Comparison of ENCODE assay signal across 21 cellular contexts in genomic region chr21:37594472-37594951, GRCh38.
"Had no signal": no experiment of that assay in that cellular context is flagged by ENCODE, and none has a peak within 500 bp of the region (broad histone marks: within the 10 kb centered on the region; RNA-seq: fewer than 3 reads in every experiment).

No MANE protein-coding gene starts in this region.

- H3K36me3 Mint-ChIP-seq: naive thymus-derived CD4-positive, alpha-beta T cell; type B pancreatic cell had no signal

- DNase-seq: colonic mucosa; dermis blood vessel endothelial cell; erythroblast; foreskin melanocyte; kidney glomerular epithelial cell; left lung; mesenchymal stem cell; naive thymus-derived CD4-positive, alpha-beta T cell; nephron progenitor cell; posterior cingulate gyrus; small intestine; stimulated activated CD4-positive, alpha-beta T cell treated with anti-CD3 and anti-CD28 coated beads, Interleukin-12 subunit alpha, Interleukin-12 subunit beta, amount 100 ng/mL, for 4 hours; stimulated activated CD4-positive, alpha-beta T cell treated with anti-CD3 and anti-CD28 coated beads, Interleukin-2, amount 100 ng/mL, for 48 hours; stimulated activated naive CD4-positive, alpha-beta T cell treated with Interleukin-2 at 50 U/mL for 16 hours; uterus had no signal

- H3K36me3 ChIP-seq: colonic mucosa, left lung, neutrophil, uterus had no signal

- H3K27me3 ChIP-seq: colonic mucosa, hepatocyte, left lung, neutrophil, uterus had no signal

- FAIRE-seq: endothelial cell of umbilical vein, islet of Langerhans, small intestine had no signal

- H3K4me2 ChIP-seq: hepatocyte had no signal

- H2AFZ ChIP-seq: hepatocyte had no signal

- H3K4me3 Mint-ChIP-seq: naive thymus-derived CD4-positive, alpha-beta T cell; nephron progenitor cell; type B pancreatic cell had no signal

- H3K4me1 ChIP-seq: colonic mucosa, left lung, uterus had no signal

- H3K27ac Mint-ChIP-seq: naive thymus-derived CD4-positive, alpha-beta T cell; nephron progenitor cell; type B pancreatic cell had no signal

- H3K9me3 ChIP-seq: colonic mucosa, left lung, neutrophil, uterus had no signal

- H3K4me3 ChIP-seq: colonic mucosa, hepatocyte, left lung, lung, uterus had no signal

- H3K79me2 ChIP-seq: hepatocyte had no signal

- H3K27ac ChIP-seq: colonic mucosa, hepatocyte, left lung, neutrophil, uterus had no signal

- H3K4me1 Mint-ChIP-seq: naive thymus-derived CD4-positive, alpha-beta T cell had no signal

- ATAC-seq: left lung; naive thymus-derived CD4-positive, alpha-beta T cell had no signal
